1 cellular context compared by ENCODE assay signal in the genomic region with DNA sequence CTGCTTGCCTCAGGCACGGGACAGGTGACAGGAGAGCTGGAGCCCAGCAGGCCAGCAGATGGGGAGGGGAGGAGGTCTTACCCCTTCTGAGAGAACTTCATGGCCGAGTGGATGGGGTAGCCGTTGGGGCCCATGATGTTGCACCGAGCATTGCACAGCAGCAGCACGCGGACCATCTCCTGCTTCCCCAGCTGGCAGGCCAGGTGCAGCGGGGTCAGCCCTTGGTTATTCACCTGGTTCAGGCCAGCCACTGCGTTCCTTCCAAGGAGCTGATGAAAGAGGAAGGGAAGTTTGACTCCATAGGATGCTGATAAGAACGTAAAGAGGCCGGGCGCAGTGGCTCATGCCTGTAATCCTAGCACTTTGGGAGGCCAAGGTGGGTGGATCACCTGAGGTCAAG.
TF ChIP-seq lines count a peak whose summit lies in the region.

No MANE protein-coding gene starts in this region.

TF ChIP-seq in HepG2, 621 proteins besides CTCF, POLR2A, EP300 and RAD21:
- no peak for TF ChIP-seq NRL (CRISPR knock-in tag; IDR thresholded peaks at IDR 0.05; ENCODE audit: borderline replicate concordance)
